Comparison of ENCODE assay signal across 27 cellular contexts in genomic region chr4:67520141-67520540, GRCh38. TPM values are rescaled to one million over a fixed set of nuclear protein-coding genes. Genes with fewer than 3 reads are reported as not detected.
DNase-seq lines count a peak whose midpoint lies in the region; ATAC-seq and TF ChIP-seq lines count a peak whose summit lies in the region.
"Had no signal": no experiment of that assay in that cellular context is flagged by ENCODE, and none has a peak within 500 bp of the region (broad histone marks: within the 10 kb centered on the region; RNA-seq: fewer than 3 reads in every experiment).

No MANE protein-coding gene starts in this region.

- peaks cover 55% of the 10 kb centered on the region for H3K36me3 Mint-ChIP-seq in activated CD4-positive, alpha-beta T cell treated with anti-CD3 and anti-CD28 coated beads, Interleukin-2, amount 10 ng/mL, durations not matched to agents 24 days and 14 days (ENCODE audit: low read depth)
- peaks cover 51% of the 10 kb centered on the region for H3K36me3 Mint-ChIP-seq in activated CD4-positive, alpha-beta T cell treated with anti-CD3 and anti-CD28 coated beads for 36 hours (ENCODE audit: low read depth)
- peaks cover 24 to 37% of the 10 kb centered on the region in 2 donors for H3K36me3 Mint-ChIP-seq in stimulated activated naive B cell treated with anti-CD40 and anti-IgM and Interleukin-4, amounts not matched to agents 10 μg/mL and 1 μg/mL and 100 μg/mL, for 72 hours

- no peak for TF ChIP-seq POLR2A in erythroblast (IDR thresholded peaks at IDR 0.05; ENCODE audit: low read length)
- TF ChIP-seq POLR2A in lower leg skin (IDR thresholded peaks at IDR 0.05): no peak

- no peak overlapping the region for H3K4me3 Mint-ChIP-seq in activated CD4-positive, alpha-beta T cell treated with anti-CD3 and anti-CD28 coated beads, Interleukin-2, amount 10 ng/mL, durations not matched to agents 24 days and 14 days
- H3K4me3 Mint-ChIP-seq in activated CD4-positive, alpha-beta T cell treated with anti-CD3 and anti-CD28 coated beads for 36 hours: no peak overlapping the region
- H3K4me3 Mint-ChIP-seq in stimulated activated naive B cell treated with anti-CD40 and anti-IgM and Interleukin-4, amounts not matched to agents 10 μg/mL and 1 μg/mL and 100 μg/mL, for 72 hours: no peak overlapping the region
- H3K4me3 Mint-ChIP-seq: HFFc6 had no signal

- H3K27me3 ChIP-seq in heart right ventricle: no peaks in the 10 kb centered on the region

- peaks cover 0 to 15% (median 3%) of the 10 kb centered on the region in 9 donors for H3K4me1 ChIP-seq in heart right ventricle

- CTCF ChIA-PET in activated CD4-positive, alpha-beta T cell treated with anti-CD3 and anti-CD28 coated beads for 36 hours (lab: Charles Lee): interaction anchor here (1.1 to 1.2 kb wide), 2 partner anchors 20 to 181 kb away, joined by 4 to 5 read pairs; partner anchors contain the start of gene UBA6

- H3K4me3 ChIP-seq in heart right ventricle (no peak overlapping the region), lower leg skin (ENCODE audit: low read depth, poor library complexity, severe bottlenecking) (no peak overlapping the region)

- no peaks in the 10 kb centered on the region for H3K9me3 ChIP-seq in heart right ventricle

- WGBS in heart right ventricle, 2 donors: 98 to 99% methylated on average over 5 of the region's 5 CpGs
- WGBS in lower leg skin, 2 donors: 96 to 97% methylated on average over 5 of the region's 5 CpGs

- POLR2A ChIA-PET in activated CD4-positive, alpha-beta T cell treated with anti-CD3 and anti-CD28 coated beads for 36 hours (lab: Charles Lee): no interaction called here

- H3K27me3 Mint-ChIP-seq in activated CD4-positive, alpha-beta T cell treated with anti-CD3 and anti-CD28 coated beads, Interleukin-2, amount 10 ng/mL, durations not matched to agents 24 days and 14 days: no peaks in the 10 kb centered on the region
- H3K27me3 Mint-ChIP-seq in activated CD4-positive, alpha-beta T cell treated with anti-CD3 and anti-CD28 coated beads for 36 hours: no peaks in the 10 kb centered on the region
- no peaks in the 10 kb centered on the region for H3K27me3 Mint-ChIP-seq in stimulated activated naive B cell treated with anti-CD40 and anti-IgM and Interleukin-4, amounts not matched to agents 10 μg/mL and 1 μg/mL and 100 μg/mL, for 72 hours
- H3K27me3 Mint-ChIP-seq: CD8-positive, alpha-beta memory T cell had no signal

- intact Hi-C loops in activated CD4-positive, alpha-beta T cell treated with anti-CD3 and anti-CD28 coated beads, Interleukin-2, amount 10 ng/mL, durations not matched to agents 24 days and 14 days (cut with micrococcal nuclease): loop anchor here (5.0 kb wide), 2 partner anchors 727 to 827 kb away; partner anchors contain the start of gene TMPRSS11B
- intact Hi-C loops in activated CD4-positive, alpha-beta T cell treated with anti-CD3 and anti-CD28 coated beads for 36 hours (cut with DNase I, micrococcal nuclease): loop anchor here in 1 of 2 experiments (5.0 kb wide), 1 partner anchor 62 kb away; no protein-coding TSS in a partner anchor
- intact Hi-C loops in Right ventricle myocardium inferior (cut with DNase I): no loop called here
- intact Hi-C loops in heart right ventricle (cut with DNase I): no loop called here
- intact Hi-C loops in lower leg skin (cut with DNase I; ENCODE audit: low total_unique reads): no loop called here

- H3K36me3 ChIP-seq in heart right ventricle: peaks cover 0 to 60% (median 12%) of the 10 kb centered on the region in 9 donors

- TF ChIP-seq CTCF in heart right ventricle (IDR thresholded peaks at IDR 0.05): no peak
- TF ChIP-seq CTCF in lower leg skin (IDR thresholded peaks at IDR 0.05): no peak

- peaks cover 40% of the 10 kb centered on the region for H3K4me1 Mint-ChIP-seq in activated CD4-positive, alpha-beta T cell treated with anti-CD3 and anti-CD28 coated beads, Interleukin-2, amount 10 ng/mL, durations not matched to agents 24 days and 14 days
- peaks cover 45% of the 10 kb centered on the region for H3K4me1 Mint-ChIP-seq in activated CD4-positive, alpha-beta T cell treated with anti-CD3 and anti-CD28 coated beads for 36 hours
- H3K4me1 Mint-ChIP-seq in stimulated activated naive B cell treated with anti-CD40 and anti-IgM and Interleukin-4, amounts not matched to agents 10 μg/mL and 1 μg/mL and 100 μg/mL, for 72 hours: peaks cover 16 to 47% of the 10 kb centered on the region in 2 donors

- H3K27ac Mint-ChIP-seq in activated CD4-positive, alpha-beta T cell treated with anti-CD3 and anti-CD28 coated beads, Interleukin-2, amount 10 ng/mL, durations not matched to agents 24 days and 14 days: peak overlapping the region; percentile 45
- no peak overlapping the region for H3K27ac Mint-ChIP-seq in activated CD4-positive, alpha-beta T cell treated with anti-CD3 and anti-CD28 coated beads for 36 hours
- peak overlapping the region; percentile 16 for H3K27ac Mint-ChIP-seq in stimulated activated naive B cell treated with anti-CD40 and anti-IgM and Interleukin-4, amounts not matched to agents 10 μg/mL and 1 μg/mL and 100 μg/mL, for 72 hours
- H3K27ac Mint-ChIP-seq: HFFc6 had no signal

- no peak for DNase-seq in activated CD4-positive, alpha-beta T cell treated with anti-CD3 and anti-CD28 coated beads, Interleukin-2, amount 10 ng/mL, durations not matched to agents 24 days and 14 days
- no peak for DNase-seq in activated CD4-positive, alpha-beta T cell treated with anti-CD3 and anti-CD28 coated beads for 36 hours
- peak; percentile 31 for DNase-seq in Right ventricle myocardium inferior (ENCODE audit: missing footprints)
- DNase-seq in heart right ventricle: no peak
- DNase-seq in erythroblast (lab: John Stamatoyannopoulos, UW): peak; percentile 3 to 24
- no peak for DNase-seq in stimulated activated naive B cell treated with anti-CD40 and anti-IgM and Interleukin-4, amounts not matched to agents 10 μg/mL and 1 μg/mL and 100 μg/mL, for 72 hours
- DNase-seq in foreskin melanocyte: no peak
- no peak for DNase-seq in lower leg skin (ENCODE audit: low spot score in 2 of 2)
- DNase-seq: 8988T; AML-193; C1 segment of cervical spinal cord; Calu3; CD8-positive, alpha-beta memory T cell; DMS153; H7; HFFc6; NCI-H1105; NCI-H146; NCI-H2029; NCI-H226; NCI-H524; NCI-H774; NK-92 treated with Interleukin-12 subunit alpha and Interleukin-12 subunit beta, amount 100 ng/mL, for 24 hours; SIG-M5 had no signal

- ATAC-seq in activated CD4-positive, alpha-beta T cell treated with anti-CD3 and anti-CD28 coated beads for 36 hours: no peak
- no peak for ATAC-seq in Right ventricle myocardium inferior
- no peak for ATAC-seq in heart right ventricle
- ATAC-seq in stimulated activated naive B cell treated with anti-CD40 and anti-IgM and Interleukin-4, amounts not matched to agents 10 μg/mL and 1 μg/mL and 100 μg/mL, for 72 hours (replicated peaks): no peak

- H3K27ac ChIP-seq in heart right ventricle: no peak overlapping the region
- H3K27ac ChIP-seq: KMS-11, RWPE1 had no signal

- peaks cover 23% of the 10 kb centered on the region for H3K9me3 Mint-ChIP-seq in activated CD4-positive, alpha-beta T cell treated with anti-CD3 and anti-CD28 coated beads, Interleukin-2, amount 10 ng/mL, durations not matched to agents 24 days and 14 days
- no peaks in the 10 kb centered on the region for H3K9me3 Mint-ChIP-seq in activated CD4-positive, alpha-beta T cell treated with anti-CD3 and anti-CD28 coated beads for 36 hours (ENCODE audit: low read depth)
- H3K9me3 Mint-ChIP-seq in stimulated activated naive B cell treated with anti-CD40 and anti-IgM and Interleukin-4, amounts not matched to agents 10 μg/mL and 1 μg/mL and 100 μg/mL, for 72 hours: peaks cover 0 to 2% of the 10 kb centered on the region in 2 donors
- H3K9me3 Mint-ChIP-seq: CD8-positive, alpha-beta memory T cell; HFFc6 had no signal

RNA-seq across cellular contexts. Expression of gene CENPC, which starts 25.2 kb away (rescaled TPM):
- 25.7 and 28.3 TPM in 2 replicates for total RNA-seq in activated CD4-positive, alpha-beta T cell treated with anti-CD3 and anti-CD28 coated beads, Interleukin-2, amount 10 ng/mL, durations not matched to agents 24 days and 14 days
- total RNA-seq in activated CD4-positive, alpha-beta T cell treated with anti-CD3 and anti-CD28 coated beads for 36 hours: 10 to 100 TPM; 30.3 to 33.1 TPM
- total RNA-seq in Right ventricle myocardium inferior (7.3 TPM), heart right ventricle (10 to 100 TPM in 7 of 10 donors, 1 to 10 TPM in 3; 7.0 to 12.9 (median 11.5) TPM), lower leg skin (10 to 100 TPM; 18.9 to 39.6 (median 24.0) TPM)
- polyA plus RNA-seq in heart right ventricle: 1 to 10 TPM; 2.3 to 4.0 TPM

RNA-seq across cellular contexts. Expression of gene STAP1, which starts 38.4 kb away (rescaled TPM):
- total RNA-seq in activated CD4-positive, alpha-beta T cell treated with anti-CD3 and anti-CD28 coated beads, Interleukin-2, amount 10 ng/mL, durations not matched to agents 24 days and 14 days: 15.0 and 15.6 TPM in 2 replicates
- 10 to 100 TPM in 1 of 2 experiments, 1 to 10 TPM in 1; 10.0 to 11.0 TPM for total RNA-seq in activated CD4-positive, alpha-beta T cell treated with anti-CD3 and anti-CD28 coated beads for 36 hours
- total RNA-seq in Right ventricle myocardium inferior (not detected), heart right ventricle (under 1 TPM in 2 of 10 donors, not detected in 8; 0.15 to 0.97 TPM), lower leg skin (not detected)
- polyA plus RNA-seq in heart right ventricle: not detected
- total RNA-seq: Calu3, H7, HFFc6 had no signal
- polyA plus RNA-seq: AG04450 had no signal

Comparison
In these comparisons a context has a peak if more than half of its experiments do, and no peak if none do; other contexts are left out.
1. DNase-seq: peak in Right ventricle myocardium inferior (single experiment) and erythroblast (2 of 2); none in activated CD4-positive, alpha-beta T cell treated with anti-CD3 and anti-CD28 coated beads, Interleukin-2, amount 10 ng/mL, durations not matched to agents 24 days and 14 days (single experiment), activated CD4-positive, alpha-beta T cell treated with anti-CD3 and anti-CD28 coated beads for 36 hours (single experiment), heart right ventricle (0 of 2), stimulated activated naive B cell treated with anti-CD40 and anti-IgM and Interleukin-4, amounts not matched to agents 10 μg/mL and 1 μg/mL and 100 μg/mL, for 72 hours (single experiment), foreskin melanocyte (single experiment) and lower leg skin (0 of 2).